In the genomic region with DNA sequence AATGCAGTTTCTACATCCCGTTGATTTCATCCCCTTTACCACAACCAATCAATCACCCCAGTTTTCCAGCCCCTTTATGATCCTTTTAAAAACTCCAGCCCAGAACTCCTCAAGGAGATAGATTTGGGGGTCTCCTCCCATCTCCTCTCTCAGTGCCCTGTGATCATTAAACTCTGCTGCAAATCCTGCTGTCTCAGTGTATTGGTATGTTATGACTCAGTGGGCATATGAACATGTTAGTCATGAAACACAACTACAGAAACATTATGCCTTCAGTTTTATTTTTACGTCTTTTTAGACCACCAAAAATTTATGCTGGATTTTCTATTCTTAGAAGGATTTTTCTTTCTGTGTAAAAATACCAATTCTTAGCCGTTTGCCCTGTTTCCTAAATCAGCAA, we compare ENCODE assay signal across 22 cellular contexts.
DNase-seq lines count a peak whose midpoint lies in the region; ATAC-seq, FAIRE-seq and TF ChIP-seq lines count a peak whose summit lies in the region.
"Had no signal": no experiment of that assay in that cellular context is flagged by ENCODE, and none has a peak within 500 bp of the region (broad histone marks: within the 10 kb centered on the region; RNA-seq: fewer than 3 reads in every experiment).

No MANE protein-coding gene starts in this region.

- no peaks in the 10 kb centered on the region for H3K9me3 ChIP-seq in astrocyte (ENCODE audit: insufficient read depth, low read depth, low read length)
- H3K9me3 ChIP-seq: Peyer's patch had no signal

- H3K9me3 Mint-ChIP-seq in astrocyte (ENCODE audit: unreplicated experiment): no peaks in the 10 kb centered on the region

- no peak overlapping the region for H3K4me3 ChIP-seq in astrocyte (ENCODE audit: insufficient read depth, low read depth, low read length)
- H3K4me3 ChIP-seq in foreskin fibroblast (ENCODE audit: low read depth in 1 of 2, low read length in 2 of 2): no peak overlapping the region
- H3K4me3 ChIP-seq: Peyer's patch had no signal

- H3K79me2 ChIP-seq in astrocyte (ENCODE audit: insufficient read depth, low read length): no peaks in the 10 kb centered on the region

- H2AFZ ChIP-seq in astrocyte (ENCODE audit: low read depth, low read length): no peak overlapping the region

- no peak overlapping the region for H3K4me3 Mint-ChIP-seq in astrocyte (ENCODE audit: unreplicated experiment)
- H3K4me3 Mint-ChIP-seq: CD8-positive, alpha-beta T cell; T-helper 1 cell treated with Interleukin-12 subunit alpha and Interleukin-12 subunit beta and Interleukin-4 antibody, amounts not matched to agents 30 μg/mL and 1 μg/mL, for 36 hours had no signal

- H3K4me1 ChIP-seq in astrocyte (ENCODE audit: insufficient read depth, low read length): no peaks in the 10 kb centered on the region
- H3K4me1 ChIP-seq: Peyer's patch had no signal

- H3K36me3 Mint-ChIP-seq in astrocyte (ENCODE audit: low read depth, unreplicated experiment): no peaks in the 10 kb centered on the region
- H3K36me3 Mint-ChIP-seq: CD8-positive, alpha-beta T cell had no signal

- no peak for FAIRE-seq in astrocyte (lab: Jason Lieb, UNC)

- no peaks in the 10 kb centered on the region for H3K27me3 ChIP-seq in astrocyte (ENCODE audit: insufficient read depth, low read length)
- H3K27me3 ChIP-seq: Peyer's patch had no signal

- DNase-seq in EH (ENCODE audit: low read depth): peak; percentile 1
- peak; percentile 22 for DNase-seq in HS-5 (ENCODE audit: low read depth)
- DNase-seq in astrocyte (ENCODE audit: low read depth): peak; percentile 27
- peak; percentile 42 to 76 for DNase-seq in foreskin fibroblast
- no peak for DNase-seq in RWPE1 (ENCODE audit: low spot score)
- no peak for DNase-seq in Right ventricle myocardium inferior (ENCODE audit: missing footprints)
- DNase-seq: 8988T; AML-193; C1 segment of cervical spinal cord; CD8-positive, alpha-beta T cell; GOT3; KG1; NCI-H1092 treated with DMSO at 0.1 percent for 48 hours; NCI-H1436 treated with DMSO at 0.1 percent for 48 hours; NCI-H1930; NCI-H524 treated with DMSO at 0.1 percent for 48 hours; NCI-H82; Peyer's patch; SHP77 had no signal

- no peak overlapping the region for H3K27ac Mint-ChIP-seq in astrocyte (ENCODE audit: unreplicated experiment)
- H3K27ac Mint-ChIP-seq: CD8-positive, alpha-beta T cell; T-helper 1 cell treated with Interleukin-12 subunit alpha and Interleukin-12 subunit beta and Interleukin-4 antibody, amounts not matched to agents 30 μg/mL and 1 μg/mL, for 36 hours had no signal

- ATAC-seq in GM21447 (IDR thresholded peaks at IDR 0.05; ENCODE audit: unreplicated experiment) (no peak), Right ventricle myocardium inferior (no peak), HG03175 (IDR thresholded peaks at IDR 0.05; ENCODE audit: unreplicated experiment) (no peak)
- ATAC-seq: CD8-positive, alpha-beta T cell had no signal

- TF ChIP-seq CTCF in astrocyte (IDR thresholded peaks at IDR 0.05; ENCODE audit: insufficient read depth, low read depth, low read length) (no peak), foreskin fibroblast (IDR thresholded peaks at IDR 0.05; ENCODE audit: low read depth, low read length) (no peak), RWPE1 (conservative IDR thresholded peaks at IDR 0.05; ENCODE audit: low read depth) (no peak)

- H3K27ac ChIP-seq in astrocyte (ENCODE audit: low read depth, low read length) (no peak overlapping the region), RWPE1 (no peak overlapping the region)
- H3K27ac ChIP-seq: Peyer's patch had no signal

- H4K20me1 ChIP-seq in astrocyte (ENCODE audit: insufficient read depth, low read length): no peaks in the 10 kb centered on the region

- peaks cover 16% of the 10 kb centered on the region for H3K4me1 Mint-ChIP-seq in astrocyte (ENCODE audit: low read depth, unreplicated experiment)

- POLR2A ChIA-PET in RWPE1 (lab: Yijun Ruan, JAX; ENCODE audit: low non-redundant PET): no interaction called here

- intact Hi-C loops in Right ventricle myocardium inferior (cut with DNase I): no loop called here

- H3K4me2 ChIP-seq in astrocyte (ENCODE audit: low read length): no peak overlapping the region

- H3K9ac ChIP-seq in astrocyte (ENCODE audit: low read length): no peak overlapping the region

- CTCF ChIA-PET in RWPE1 (lab: Yijun Ruan, JAX): no interaction called here

- no peaks in the 10 kb centered on the region for H3K27me3 Mint-ChIP-seq in astrocyte (ENCODE audit: low read depth, unreplicated experiment)

- no peaks in the 10 kb centered on the region for H3K36me3 ChIP-seq in astrocyte (ENCODE audit: insufficient read depth, low read length)
- H3K36me3 ChIP-seq: Peyer's patch had no signal

Comparison
In these comparisons a context has a peak if more than half of its experiments do, and no peak if none do; other contexts are left out.
1. DNase-seq: peak in EH (single experiment), HS-5 (single experiment), astrocyte (single experiment) and foreskin fibroblast (2 of 2); none in RWPE1 (single experiment) and Right ventricle myocardium inferior (single experiment).